2 cellular contexts compared by ENCODE assay signal in genomic region chr10:15099886-15100285, GRCh38.
TF ChIP-seq lines count a peak whose summit lies in the region.

No MANE protein-coding gene starts in this region.

TF ChIP-seq in SK-N-SH, 30 proteins besides CTCF, POLR2A, EP300 and RAD21 (continued from another document):
- no peak for TF ChIP-seq IRF3 (IDR thresholded peaks at IDR 0.05; ENCODE audit: low read depth, low read length)
- TF ChIP-seq FOSL2 (IDR thresholded peaks at IDR 0.05; ENCODE audit: borderline replicate concordance, low read depth): no peak
- TF ChIP-seq SIN3A (IDR thresholded peaks at IDR 0.05; ENCODE audit: borderline replicate concordance, low read depth, low read length): no peak
- no peak for TF ChIP-seq GATA2 (CRISPR knock-in tag; IDR thresholded peaks at IDR 0.05)
- no peak for TF ChIP-seq YY1 (IDR thresholded peaks at IDR 0.05; ENCODE audit: low read depth)
- TF ChIP-seq MEF2A (IDR thresholded peaks at IDR 0.05; ENCODE audit: borderline replicate concordance, low read depth): no peak
- no peak for TF ChIP-seq FOXJ3 (CRISPR knock-in tag; IDR thresholded peaks at IDR 0.05)
- no peak for TF ChIP-seq SMC3 (IDR thresholded peaks at IDR 0.05; ENCODE audit: low read depth, low read length)
- no peak for TF ChIP-seq RXRA (IDR thresholded peaks at IDR 0.05; ENCODE audit: borderline replicate concordance, low read depth)

TF ChIP-seq in SK-N-SH treated with all-trans-retinoic acid at 6 μM for 48 hours, 23 proteins besides CTCF, POLR2A, EP300 and RAD21:
- no peak for TF ChIP-seq CREB5 (CRISPR knock-in tag; IDR thresholded peaks at IDR 0.05; ENCODE audit: low read depth)
- TF ChIP-seq OSR1 (CRISPR knock-in tag; IDR thresholded peaks at IDR 0.05): no peak
- TF ChIP-seq ESRRG (CRISPR knock-in tag; IDR thresholded peaks at IDR 0.05): no peak
- TF ChIP-seq ISL1 (CRISPR knock-in tag; IDR thresholded peaks at IDR 0.05): no peak
- TF ChIP-seq PPARA (CRISPR knock-in tag; IDR thresholded peaks at IDR 0.05; ENCODE audit: borderline replicate concordance): no peak
